ENCODE assay signal across 9 cellular contexts in the genomic region with DNA sequence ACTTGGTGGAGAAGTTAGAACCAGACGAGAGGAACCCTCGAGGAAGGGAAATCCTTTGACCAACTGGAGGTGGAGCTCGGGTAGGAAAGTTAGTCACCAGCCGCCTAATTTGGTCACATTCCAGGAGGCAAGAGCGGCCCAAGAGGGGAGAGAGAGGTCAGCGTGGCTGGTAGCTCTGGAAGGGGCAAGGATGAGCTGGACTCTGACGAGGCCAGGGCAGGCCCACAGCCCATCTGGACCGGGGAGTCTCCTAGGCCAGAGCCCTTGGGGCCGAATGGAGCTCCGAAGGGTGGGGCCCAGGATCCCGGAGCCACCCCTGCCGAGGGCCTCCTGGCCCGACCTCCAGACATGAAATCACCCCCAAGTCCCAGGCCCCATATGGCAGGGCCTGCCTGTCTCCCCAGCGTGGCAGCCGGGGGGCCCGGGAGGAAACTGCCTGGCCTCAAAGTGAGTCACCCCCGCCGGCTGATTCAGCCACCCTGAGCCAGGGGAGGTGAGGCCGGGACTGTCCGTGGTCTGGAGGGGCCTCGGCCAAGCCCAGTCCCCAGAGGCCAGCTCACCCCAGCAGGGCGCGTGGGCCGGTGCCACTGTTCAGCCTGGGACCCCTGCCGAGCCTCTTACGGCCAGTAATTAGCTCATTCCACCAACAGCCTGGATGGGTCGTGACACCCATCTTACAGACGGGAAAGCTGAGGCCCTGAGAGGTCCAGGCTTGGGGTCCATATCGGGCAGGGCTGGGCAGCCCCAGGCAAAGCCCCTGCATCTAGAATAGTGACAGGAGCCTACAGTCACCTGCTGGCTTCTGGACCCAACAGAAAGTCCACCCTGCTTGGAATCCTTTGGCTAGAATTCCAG. TPM values are rescaled to one million over a fixed set of nuclear protein-coding genes. Genes with fewer than 3 reads are reported as not detected.
DNase-seq lines count a peak whose midpoint lies in the region; ATAC-seq, FAIRE-seq and TF ChIP-seq lines count a peak whose summit lies in the region.
"Had no signal": no experiment of that assay in that cellular context is flagged by ENCODE, and none has a peak within 500 bp of the region (broad histone marks: within the 10 kb centered on the region; RNA-seq: fewer than 3 reads in every experiment).

No MANE protein-coding gene starts in this region.

- H3K27me3 Mint-ChIP-seq in astrocyte (ENCODE audit: low read depth, unreplicated experiment) = no peaks in the 10 kb centered on the region
- H3K27me3 Mint-ChIP-seq in T-helper 17 cell = no peaks in the 10 kb centered on the region

- DNase-seq in A172 (ENCODE audit: low spot score) (peak; percentile 98), GOT3 (lab: John Stamatoyannopoulos, UW) (peak; percentile 96), astrocyte (ENCODE audit: low read depth) (peak; percentile 92), kidney epithelial cell (ENCODE audit: low read depth) (peak; percentile 82), substantia nigra (lab: John Stamatoyannopoulos, UW) (no peak), T-helper 17 cell (no peak), GM13977 (ENCODE audit: low spot score) (no peak)
- DNase-seq: right lobe of liver had no signal

- H3K4me1 Mint-ChIP-seq in astrocyte (ENCODE audit: low read depth, unreplicated experiment) = peaks cover 26% of the 10 kb centered on the region
- H3K4me1 Mint-ChIP-seq in T-helper 17 cell = no peaks in the 10 kb centered on the region

- no peaks in the 10 kb centered on the region for H3K36me3 Mint-ChIP-seq in astrocyte (ENCODE audit: low read depth, unreplicated experiment)
- H3K36me3 Mint-ChIP-seq in T-helper 17 cell (ENCODE audit: low read depth) = no peaks in the 10 kb centered on the region

- H3K36me3 ChIP-seq in astrocyte (ENCODE audit: insufficient read depth, low read length) = no peaks in the 10 kb centered on the region
- no peaks in the 10 kb centered on the region for H3K36me3 ChIP-seq in kidney epithelial cell (ENCODE audit: control insufficient read depth, insufficient read depth, low read length)
- H3K36me3 ChIP-seq: right lobe of liver had no signal

- H3K4me3 Mint-ChIP-seq in astrocyte (ENCODE audit: unreplicated experiment) = peak overlapping the region; percentile 35
- H3K4me3 Mint-ChIP-seq in T-helper 17 cell = no peak overlapping the region

- H3K27ac ChIP-seq in astrocyte (ENCODE audit: low read depth, low read length) (peak overlapping the region; percentile 84), substantia nigra (ENCODE audit: low read depth, low read length, poor library complexity, severe bottlenecking) (no peak overlapping the region)
- H3K27ac ChIP-seq: right lobe of liver had no signal

- ATAC-seq in T-helper 17 cell (no peak), GM21367 (IDR thresholded peaks at IDR 0.05; ENCODE audit: unreplicated experiment) (no peak)

- H3K4me2 ChIP-seq in astrocyte (ENCODE audit: low read length) = peak overlapping the region; percentile 68

- H3K4me3 ChIP-seq in astrocyte (ENCODE audit: insufficient read depth, low read depth, low read length) (no peak overlapping the region), kidney epithelial cell (ENCODE audit: low read depth, low read length) (no peak overlapping the region)
- H3K4me3 ChIP-seq: right lobe of liver had no signal

- H3K79me2 ChIP-seq in astrocyte (ENCODE audit: insufficient read depth, low read length) = no peaks in the 10 kb centered on the region

- TF ChIP-seq CTCF in astrocyte (IDR thresholded peaks at IDR 0.05; ENCODE audit: insufficient read depth, low read depth, low read length) = no peak
- TF ChIP-seq CTCF in kidney epithelial cell (IDR thresholded peaks at IDR 0.05; ENCODE audit: insufficient read depth, low read length, poor library complexity, severe bottlenecking) = no peak
- TF ChIP-seq CTCF in GM13977 (IDR thresholded peaks at IDR 0.05; ENCODE audit: extremely low read depth, insufficient read depth, missing control alignments) = no peak

- in situ Hi-C loops in GM13977 (cut with MboI; ENCODE audit: low pct_unique_long_range_greater_than_20kb, low sequenced_read_pairs, unreplicated experiment) = no loop called here

- H3K27me3 ChIP-seq in astrocyte (ENCODE audit: insufficient read depth, low read length) = no peaks in the 10 kb centered on the region
- H3K27me3 ChIP-seq in kidney epithelial cell (ENCODE audit: control insufficient read depth, insufficient read depth, low read length) = no peaks in the 10 kb centered on the region
- H3K27me3 ChIP-seq: right lobe of liver had no signal

- peaks cover 3% of the 10 kb centered on the region for H3K9me3 Mint-ChIP-seq in astrocyte (ENCODE audit: unreplicated experiment)

- peak overlapping the region; percentile 76 for H2AFZ ChIP-seq in astrocyte (ENCODE audit: low read depth, low read length)

- FAIRE-seq in astrocyte (lab: Jason Lieb, UNC) = peak; percentile 43

- peak overlapping the region; percentile 73 for H3K9ac ChIP-seq in astrocyte (ENCODE audit: low read length)

- H3K9me3 ChIP-seq in astrocyte (ENCODE audit: insufficient read depth, low read depth, low read length) (no peaks in the 10 kb centered on the region), T-helper 17 cell (ENCODE audit: control insufficient read depth, low read length, poor library complexity, severe bottlenecking) (no peaks in the 10 kb centered on the region)
- H3K9me3 ChIP-seq: right lobe of liver had no signal

- H3K4me1 ChIP-seq in astrocyte (ENCODE audit: insufficient read depth, low read length) = peaks cover 42% of the 10 kb centered on the region
- H3K4me1 ChIP-seq: right lobe of liver had no signal

- H3K27ac Mint-ChIP-seq in astrocyte (ENCODE audit: unreplicated experiment) = peak overlapping the region; percentile 97
- H3K27ac Mint-ChIP-seq in T-helper 17 cell = no peak overlapping the region

- no peaks in the 10 kb centered on the region for H4K20me1 ChIP-seq in astrocyte (ENCODE audit: insufficient read depth, low read length)

RNA-seq across cellular contexts. Expression of a gene that starts 23.5 kb away (rescaled TPM):
- 39.2 and 39.9 TPM in 2 replicates for total RNA-seq in A172 (2014; rRNA removed; shearing (Covaris generic))
- 47.1 and 52.9 TPM in 2 replicates for total RNA-seq in astrocyte
- total RNA-seq in kidney epithelial cell = 65.6 and 92.4 TPM in 2 replicates
- 10 to 100 TPM in 1 of 2 donors, 1 to 10 TPM in 1; 2.0 to 20.2 TPM for total RNA-seq in T-helper 17 cell

Comparison
In these comparisons a context has a peak if more than half of its experiments do, and no peak if none do; other contexts are left out.
1. DNase-seq: peak in A172 (single experiment), GOT3 (single experiment), astrocyte (single experiment) and kidney epithelial cell (single experiment); none in substantia nigra (0 of 49), T-helper 17 cell (0 of 3) and GM13977 (single experiment).